Comparison of ENCODE assay signal across 1 cellular context in the genomic region with DNA sequence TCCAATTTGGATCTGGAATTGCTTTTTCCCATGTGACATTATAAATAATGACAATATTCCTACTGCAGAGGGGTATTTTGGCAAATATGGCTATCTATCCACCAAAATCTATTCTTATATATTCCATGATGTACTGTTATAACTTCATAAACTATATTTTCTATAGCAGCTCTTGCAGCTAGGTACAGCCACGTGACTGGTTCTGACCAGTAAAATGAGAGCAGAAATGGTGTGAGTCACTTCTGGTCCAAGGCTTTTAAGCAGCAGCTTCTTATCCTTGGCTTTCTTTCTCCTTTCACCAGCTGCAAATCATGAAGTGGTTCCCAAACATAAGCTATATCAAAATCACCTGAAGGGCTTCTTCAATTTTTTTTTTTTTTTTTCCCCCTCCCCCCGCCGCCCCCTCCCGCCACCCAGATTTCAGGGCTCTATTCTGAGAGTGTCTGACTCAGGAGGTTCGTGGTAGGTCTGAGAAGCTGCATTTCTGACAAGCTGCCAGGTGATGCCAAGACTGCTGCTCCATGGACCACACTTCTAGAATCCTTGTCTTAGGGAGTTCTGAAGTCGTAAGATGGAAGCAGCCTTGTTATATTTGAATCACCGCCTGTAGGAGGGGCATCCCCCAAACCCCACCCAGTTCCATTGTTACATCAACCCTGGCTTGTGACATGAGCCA.
TF ChIP-seq lines count a peak whose summit lies in the region.

No MANE protein-coding gene starts in this region.

TF ChIP-seq in WTC11, 78 proteins besides CTCF, POLR2A, EP300 and RAD21 (continued from another document):
- TF ChIP-seq ERG (CRISPR knock-in tag; IDR thresholded peaks at IDR 0.05), result no peak
- no peak for TF ChIP-seq IRF1 (CRISPR knock-in tag; IDR thresholded peaks at IDR 0.05)
- TF ChIP-seq ZNF232 (CRISPR knock-in tag; IDR thresholded peaks at IDR 0.05), result no peak
- no peak for TF ChIP-seq ZNF138 (CRISPR knock-in tag; conservative IDR thresholded peaks at IDR 0.05)
- TF ChIP-seq ATF1 (CRISPR knock-in tag; IDR thresholded peaks at IDR 0.05), result no peak
- no peak for TF ChIP-seq PRRX2 (CRISPR knock-in tag; IDR thresholded peaks at IDR 0.05)
